Comparison of ENCODE assay signal across 14 cellular contexts in the genomic region with DNA sequence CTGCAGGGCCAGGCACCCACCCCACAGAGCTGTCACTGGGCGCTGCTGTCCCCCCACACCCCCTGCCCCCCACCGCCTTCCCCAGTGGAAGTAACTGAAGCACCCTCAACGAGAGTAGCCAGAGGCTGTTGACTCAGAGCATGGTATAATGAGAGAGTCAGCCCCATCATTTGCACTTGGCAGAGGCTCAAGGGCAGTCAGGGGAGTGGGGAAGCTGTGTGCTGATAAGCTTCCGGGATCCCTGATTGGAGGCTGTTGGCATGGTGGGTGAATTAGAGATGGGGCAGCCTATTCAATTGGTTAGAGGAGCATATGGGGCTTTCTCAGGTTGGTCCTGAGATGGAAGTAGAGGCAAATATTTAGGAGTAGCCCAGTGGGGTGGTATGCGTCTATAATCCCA.
DNase-seq lines count a peak whose midpoint lies in the region; ATAC-seq and TF ChIP-seq lines count a peak whose summit lies in the region.
"Had no signal": no experiment of that assay in that cellular context is flagged by ENCODE, and none has a peak within 500 bp of the region (broad histone marks: within the 10 kb centered on the region; RNA-seq: fewer than 3 reads in every experiment).

No MANE protein-coding gene starts in this region.

- H3K4me2 ChIP-seq in neural progenitor cell, result no peak overlapping the region

- no peaks in the 10 kb centered on the region for H3K9me3 ChIP-seq in SJCRH30 (replicated peaks)
- H3K9me3 ChIP-seq in neural progenitor cell (ENCODE audit: low read depth), result no peaks in the 10 kb centered on the region
- H3K9me3 ChIP-seq: SJSA1 had no signal

- H3F3A ChIP-seq in neural progenitor cell (ENCODE audit: low read depth), result no peaks in the 10 kb centered on the region

- H2AFZ ChIP-seq in neural progenitor cell (replicated peaks), result no peak overlapping the region

- TF ChIP-seq CTCF in neural progenitor cell (IDR thresholded peaks at IDR 0.05) (no peak), dorsolateral prefrontal cortex (IDR thresholded peaks at IDR 0.05 in 54 of 56, conservative IDR thresholded peaks at IDR 0.05 in 2 of 56; ENCODE audit: low read depth in 1 of 56, partially characterized antibody in 56 of 56) (no peak)

- ATAC-seq in HG03439 (IDR thresholded peaks at IDR 0.05; ENCODE audit: unreplicated experiment) (no peak), GM19023 (IDR thresholded peaks at IDR 0.05; ENCODE audit: unreplicated experiment) (no peak)

- H3K79me2 ChIP-seq in neural progenitor cell (ENCODE audit: low read depth), result no peaks in the 10 kb centered on the region

- no peak overlapping the region for H3K9ac ChIP-seq in neural progenitor cell

- peaks cover 15% of the 10 kb centered on the region for H3K4me1 Mint-ChIP-seq in neural progenitor cell

- H3K9me3 Mint-ChIP-seq in neural progenitor cell, result no peaks in the 10 kb centered on the region

- no peaks in the 10 kb centered on the region for H3K36me3 ChIP-seq in H7 (replicated peaks; ENCODE audit: control insufficient read depth, insufficient read depth, low read length)
- no peaks in the 10 kb centered on the region for H3K36me3 ChIP-seq in SJCRH30
- H3K36me3 ChIP-seq in neural progenitor cell, result no peaks in the 10 kb centered on the region
- H3K36me3 ChIP-seq: cardiac muscle cell, SJSA1 had no signal

- H3K27ac Mint-ChIP-seq in neural progenitor cell, result peak overlapping the region; percentile 39

- peak; percentile 21 for DNase-seq in H7
- DNase-seq in NCI-H2107 (lab: John Stamatoyannopoulos, UW), result peak; percentile 51
- peak; percentile 33 to 49 for DNase-seq in SJCRH30
- no peak for DNase-seq in neural progenitor cell (ENCODE audit: low spot score)
- DNase-seq in T-helper 9 cell, result no peak
- DNase-seq in dorsolateral prefrontal cortex, result no peak
- DNase-seq: activated CD4-positive, alpha-beta T cell treated with anti-CD3 and anti-CD28 coated beads for 1 hour; activated effector memory CD4-positive, alpha-beta T cell treated with anti-CD3 and anti-CD28 coated beads, Interleukin-2, amount 50 U/mL, for 16 hours; NCI-H1694 treated with DMSO at 0.1 percent for 48 hours had no signal

- intact Hi-C loops in dorsolateral prefrontal cortex (cut with DNase I), result no loop called here

- no peak overlapping the region for H3K4me3 Mint-ChIP-seq in neural progenitor cell
- H3K4me3 Mint-ChIP-seq: neural crest cell had no signal

- H3K27me3 ChIP-seq in H7 (ENCODE audit: control insufficient read depth, insufficient read depth, low read length) (no peaks in the 10 kb centered on the region), SJCRH30 (no peaks in the 10 kb centered on the region), neural progenitor cell (no peaks in the 10 kb centered on the region), dorsolateral prefrontal cortex (no peaks in the 10 kb centered on the region)
- H3K27me3 ChIP-seq: cardiac muscle cell, SJSA1 had no signal

- H3K27me3 Mint-ChIP-seq in neural progenitor cell (ENCODE audit: insufficient read depth, low read depth), result no peaks in the 10 kb centered on the region

- H3K4me3 ChIP-seq in H7 (ENCODE audit: insufficient read depth, low read depth, low read length) (no peak overlapping the region), SJCRH30 (no peak overlapping the region), neural progenitor cell (no peak overlapping the region), dorsolateral prefrontal cortex (no peak overlapping the region)
- H3K4me3 ChIP-seq: cardiac muscle cell, SJSA1 had no signal

- H3K4me1 ChIP-seq in SJCRH30 (peaks cover 10% of the 10 kb centered on the region), neural progenitor cell (no peaks in the 10 kb centered on the region)
- H3K4me1 ChIP-seq: SJSA1 had no signal

- no peaks in the 10 kb centered on the region for H4K20me1 ChIP-seq in neural progenitor cell (ENCODE audit: low read depth)

- no peaks in the 10 kb centered on the region for H3K36me3 Mint-ChIP-seq in neural progenitor cell

- H3K27ac ChIP-seq in SJCRH30 (no peak overlapping the region), neural progenitor cell (no peak overlapping the region), dorsolateral prefrontal cortex (no peak overlapping the region)
- H3K27ac ChIP-seq: cardiac muscle cell, SJSA1 had no signal

Comparison
In these comparisons a context has a peak if more than half of its experiments do, and no peak if none do; other contexts are left out.
1. DNase-seq: peak in H7 (single experiment), NCI-H2107 (single experiment) and SJCRH30 (2 of 2); none in neural progenitor cell (single experiment), T-helper 9 cell (single experiment) and dorsolateral prefrontal cortex (0 of 10).